ENCODE assay signal across 2 cellular contexts in the genomic region with DNA sequence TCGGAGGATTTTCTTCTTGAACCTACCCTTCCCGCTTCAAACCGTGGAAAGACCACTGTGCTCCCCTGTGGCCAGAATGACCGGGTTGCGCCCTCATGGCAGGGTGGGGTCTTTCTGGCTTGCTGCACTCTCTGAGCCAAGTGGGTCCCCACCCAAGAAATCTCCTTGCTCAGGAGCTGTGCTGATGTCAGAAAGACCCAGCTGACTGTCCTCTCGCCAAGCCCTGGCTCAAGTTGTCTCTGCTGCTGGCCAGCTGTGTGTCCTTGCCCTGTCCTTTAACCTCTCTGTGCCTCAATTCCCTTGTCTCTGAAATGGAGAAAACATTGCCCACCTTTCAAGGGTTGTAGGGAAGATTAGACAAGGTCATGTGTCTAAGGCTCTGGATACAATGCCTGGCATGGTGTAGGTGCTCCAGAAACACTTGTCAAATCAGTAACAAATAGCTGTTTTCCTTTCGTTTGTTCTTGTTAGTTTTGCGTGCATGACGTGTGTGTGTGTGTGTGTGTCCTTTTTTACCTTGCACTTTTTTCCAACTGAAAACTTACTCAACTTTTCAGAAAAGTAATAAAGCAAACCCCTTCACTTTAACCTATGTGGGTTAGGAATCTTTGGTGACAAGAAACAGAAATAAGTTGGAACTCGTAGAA.
TF ChIP-seq lines count a peak whose summit lies in the region.

No MANE protein-coding gene starts in this region.

TF ChIP-seq in HEK293, 187 proteins besides CTCF, POLR2A, EP300 and RAD21:
- TF ChIP-seq ZNF768 (tag by site-specific recombination; IDR thresholded peaks at IDR 0.05), result 0 out of 2 replicates have a peak, but pooled peaks have one; percentile 60
- no peak for TF ChIP-seq ZBTB8A (tag by site-specific recombination; IDR thresholded peaks at IDR 0.05)
- no peak for TF ChIP-seq ZNF530 (tag by site-specific recombination; IDR thresholded peaks at IDR 0.05; ENCODE audit: low read depth)
TF ChIP-seq in HEK293: peak in this region for 1.

TF ChIP-seq in HepG2, 621 proteins besides CTCF, POLR2A, EP300 and RAD21:
- TF ChIP-seq ZNF768 (CRISPR knock-in tag; IDR thresholded peaks at IDR 0.05), result peak; percentile 94
- TF ChIP-seq, protein P1, sequence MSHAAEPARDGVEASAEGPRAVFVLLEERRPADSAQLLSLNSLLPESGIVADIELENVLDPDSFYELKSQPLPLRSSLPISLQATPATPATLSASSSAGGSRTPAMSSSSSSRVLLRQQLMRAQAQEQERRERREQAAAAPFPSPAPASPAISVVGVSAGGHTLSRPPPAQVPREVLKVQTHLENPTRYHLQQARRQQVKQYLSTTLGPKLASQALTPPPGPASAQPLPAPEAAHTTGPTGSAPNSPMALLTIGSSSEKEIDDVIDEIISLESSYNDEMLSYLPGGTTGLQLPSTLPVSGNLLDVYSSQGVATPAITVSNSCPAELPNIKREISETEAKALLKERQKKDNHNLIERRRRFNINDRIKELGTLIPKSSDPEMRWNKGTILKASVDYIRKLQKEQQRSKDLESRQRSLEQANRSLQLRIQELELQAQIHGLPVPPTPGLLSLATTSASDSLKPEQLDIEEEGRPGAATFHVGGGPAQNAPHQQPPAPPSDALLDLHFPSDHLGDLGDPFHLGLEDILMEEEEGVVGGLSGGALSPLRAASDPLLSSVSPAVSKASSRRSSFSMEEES (CRISPR knock-in tag; IDR thresholded peaks at IDR 0.05), result no peak
- no peak for TF ChIP-seq RAD51 (IDR thresholded peaks at IDR 0.05; ENCODE audit: borderline replicate concordance)
- no peak for TF ChIP-seq JUN (CRISPR knock-in tag; IDR thresholded peaks at IDR 0.05)
- TF ChIP-seq PCBP2 (optimal IDR thresholded peaks at IDR 0.05; ENCODE audit: low read depth, low read length, poor library complexity, severe bottlenecking), result no peak
- TF ChIP-seq AGO2 (optimal IDR thresholded peaks at IDR 0.05; ENCODE audit: low read depth, low read length), result no peak
- no peak for TF ChIP-seq GATA4 (IDR thresholded peaks at IDR 0.05; ENCODE audit: borderline replicate concordance, low read depth)
- TF ChIP-seq STAT5B (CRISPR knock-in tag; IDR thresholded peaks at IDR 0.05), result no peak
